2 cellular contexts compared by ENCODE assay signal in genomic region chr5:149284501-149284900, GRCh38.
TF ChIP-seq lines count a peak whose summit lies in the region.

No MANE protein-coding gene starts in this region.

TF ChIP-seq in liver, 16 proteins besides CTCF, POLR2A, EP300 and RAD21 (continued from another document):
- TF ChIP-seq REST (IDR thresholded peaks at IDR 0.05), result no peak
- TF ChIP-seq ATF3 (IDR thresholded peaks at IDR 0.05), result no peak
- no peak for TF ChIP-seq MAX (IDR thresholded peaks at IDR 0.05)
- no peak for TF ChIP-seq EGR1 (IDR thresholded peaks at IDR 0.05; ENCODE audit: low read depth in 2 of 2)
- no peak for TF ChIP-seq YY1 (IDR thresholded peaks at IDR 0.05)
- no peak for TF ChIP-seq FOXA1 (IDR thresholded peaks at IDR 0.05)
- TF ChIP-seq RXRA (IDR thresholded peaks at IDR 0.05), result no peak
- no peak for TF ChIP-seq GABPA (IDR thresholded peaks at IDR 0.05 in 1 of 2, conservative IDR thresholded peaks at IDR 0.05 in 1 of 2)
- no peak for TF ChIP-seq ZBTB33 (IDR thresholded peaks at IDR 0.05)
- TF ChIP-seq JUND (IDR thresholded peaks at IDR 0.05), result no peak
- TF ChIP-seq FOXA2 (IDR thresholded peaks at IDR 0.05), result no peak
- no peak for TF ChIP-seq HNF4A (conservative IDR thresholded peaks at IDR 0.05)
- no peak for TF ChIP-seq HNF4G (IDR thresholded peaks at IDR 0.05)

TF ChIP-seq in HepG2, 621 proteins besides CTCF, POLR2A, EP300 and RAD21 (continued from another document):
- TF ChIP-seq ZBTB4 (CRISPR knock-in tag; IDR thresholded peaks at IDR 0.05; ENCODE audit: borderline replicate concordance) (no peak), ZNF550 (CRISPR knock-in tag; IDR thresholded peaks at IDR 0.05; ENCODE audit: borderline replicate concordance) (no peak), ZNF629 (CRISPR knock-in tag; conservative IDR thresholded peaks at IDR 0.05) (no peak), CHD2 (IDR thresholded peaks at IDR 0.05; ENCODE audit: low read depth, low read length) (no peak), ZNF839 (CRISPR knock-in tag; IDR thresholded peaks at IDR 0.05; ENCODE audit: borderline replicate concordance) (no peak), SMARCE1 (IDR thresholded peaks at IDR 0.05; ENCODE audit: borderline replicate concordance) (no peak), NFE2L2 (IDR thresholded peaks at IDR 0.05; ENCODE audit: low read length) (no peak), SP5 (CRISPR knock-in tag; IDR thresholded peaks at IDR 0.05; ENCODE audit: borderline replicate concordance, low read depth) (no peak), CREBL2 (CRISPR knock-in tag; IDR thresholded peaks at IDR 0.05; ENCODE audit: borderline replicate concordance) (no peak)
